Comparison of ENCODE assay signal across 8 cellular contexts in genomic region chr3:126212629-126213375, GRCh38. TPM values are rescaled to one million over a fixed set of nuclear protein-coding genes. Genes with fewer than 3 reads are reported as not detected.
DNase-seq lines count a peak whose midpoint lies in the region; ATAC-seq lines count a peak whose summit lies in the region.

No MANE protein-coding gene starts in this region.

- H3K4me1 ChIP-seq in mesodermal cell (ENCODE audit: control insufficient read depth, insufficient read depth, low read length, poor library complexity, severe bottlenecking) = peaks cover 17% of the 10 kb centered on the region
- no peaks in the 10 kb centered on the region for H3K4me1 ChIP-seq in effector memory CD4-positive, alpha-beta T cell (ENCODE audit: control insufficient read depth, insufficient read depth, low read length, poor library complexity, severe bottlenecking)

- H3K27ac ChIP-seq in epithelial cell of prostate = peak overlapping the region; percentile 29
- peak overlapping the region; percentile 41 for H3K27ac ChIP-seq in mesodermal cell (ENCODE audit: low read depth, low read length, severe bottlenecking)
- no peak overlapping the region for H3K27ac ChIP-seq in effector memory CD4-positive, alpha-beta T cell (ENCODE audit: insufficient read depth, low read length, poor library complexity, severe bottlenecking)

- H3K4me3 Mint-ChIP-seq in activated CD4-positive, alpha-beta T cell treated with anti-CD3 and anti-CD28 coated beads for 36 hours = peak overlapping the region; percentile 45
- H3K4me3 Mint-ChIP-seq in activated CD4-positive, alpha-beta T cell treated with anti-CD3 and anti-CD28 coated beads, Interleukin-2, amount 10 ng/mL, durations not matched to agents 24 days and 14 days = no peak overlapping the region

- H3K36me3 Mint-ChIP-seq in activated CD4-positive, alpha-beta T cell treated with anti-CD3 and anti-CD28 coated beads for 36 hours (ENCODE audit: low read depth) = no peaks in the 10 kb centered on the region
- H3K36me3 Mint-ChIP-seq in activated CD4-positive, alpha-beta T cell treated with anti-CD3 and anti-CD28 coated beads, Interleukin-2, amount 10 ng/mL, durations not matched to agents 24 days and 14 days (ENCODE audit: low read depth) = no peaks in the 10 kb centered on the region

- no peak overlapping the region for H3K27ac Mint-ChIP-seq in activated CD4-positive, alpha-beta T cell treated with anti-CD3 and anti-CD28 coated beads for 36 hours
- H3K27ac Mint-ChIP-seq in activated CD4-positive, alpha-beta T cell treated with anti-CD3 and anti-CD28 coated beads, Interleukin-2, amount 10 ng/mL, durations not matched to agents 24 days and 14 days = no peak overlapping the region

- H3K9me3 Mint-ChIP-seq in activated CD4-positive, alpha-beta T cell treated with anti-CD3 and anti-CD28 coated beads for 36 hours (ENCODE audit: low read depth) = no peaks in the 10 kb centered on the region
- no peaks in the 10 kb centered on the region for H3K9me3 Mint-ChIP-seq in activated CD4-positive, alpha-beta T cell treated with anti-CD3 and anti-CD28 coated beads, Interleukin-2, amount 10 ng/mL, durations not matched to agents 24 days and 14 days

- peak; percentile 20 for DNase-seq in activated CD4-positive, alpha-beta T cell treated with anti-CD3 and anti-CD28 coated beads for 36 hours
- no peak for DNase-seq in activated CD4-positive, alpha-beta T cell treated with anti-CD3 and anti-CD28 coated beads, Interleukin-2, amount 10 ng/mL, durations not matched to agents 24 days and 14 days
- peak; percentile 17 for DNase-seq in OCI-M1 (lab: John Stamatoyannopoulos, UW)
- no peak for DNase-seq in epithelial cell of prostate (ENCODE audit: low read depth, low spot score)
- DNase-seq in ureter (ENCODE audit: low spot score) = peak; percentile 74
- DNase-seq in NCI-H1436 treated with DMSO at 0.1 percent for 48 hours (lab: John Stamatoyannopoulos, UW) = no peak
- no peak for DNase-seq in effector memory CD4-positive, alpha-beta T cell

- no peaks in the 10 kb centered on the region for H3K36me3 ChIP-seq in mesodermal cell (ENCODE audit: control insufficient read depth, insufficient read depth, low read length)
- H3K36me3 ChIP-seq in effector memory CD4-positive, alpha-beta T cell (ENCODE audit: control insufficient read depth, insufficient read depth, low read length) = no peaks in the 10 kb centered on the region

- intact Hi-C loops in activated CD4-positive, alpha-beta T cell treated with anti-CD3 and anti-CD28 coated beads for 36 hours (cut with DNase I, micrococcal nuclease) = no loop called here
- intact Hi-C loops in activated CD4-positive, alpha-beta T cell treated with anti-CD3 and anti-CD28 coated beads, Interleukin-2, amount 10 ng/mL, durations not matched to agents 24 days and 14 days (cut with micrococcal nuclease) = no loop called here

- no peak for ATAC-seq in activated CD4-positive, alpha-beta T cell treated with anti-CD3 and anti-CD28 coated beads for 36 hours

- peaks cover 13% of the 10 kb centered on the region for H3K27me3 ChIP-seq in effector memory CD4-positive, alpha-beta T cell (replicated peaks; ENCODE audit: control insufficient read depth, insufficient read depth, low read length, poor library complexity, severe bottlenecking)

- peak overlapping the region; percentile 33 for H3K4me3 ChIP-seq in mesodermal cell (ENCODE audit: extremely low read depth, insufficient read depth, low read length, poor library complexity, severe bottlenecking)
- no peak overlapping the region for H3K4me3 ChIP-seq in effector memory CD4-positive, alpha-beta T cell (ENCODE audit: insufficient read depth, low read depth, low read length, poor library complexity, severe bottlenecking)

- POLR2A ChIA-PET in activated CD4-positive, alpha-beta T cell treated with anti-CD3 and anti-CD28 coated beads for 36 hours (lab: Charles Lee) = no interaction called here

- WGBS in mesodermal cell (ENCODE audit: insufficient coverage in 2 of 2), 2 experiments = 1 to 3% methylated on average over 24 to 30 of the region's 56 CpGs

- CTCF ChIA-PET in activated CD4-positive, alpha-beta T cell treated with anti-CD3 and anti-CD28 coated beads for 36 hours (lab: Charles Lee) = interaction anchor here (0.7 to 2.6 kb wide), 2 partner anchors 14 to 138 kb away, joined by 3 to 8 read pairs; no protein-coding TSS in a partner anchor

- peaks cover 51% of the 10 kb centered on the region for H3K27me3 Mint-ChIP-seq in activated CD4-positive, alpha-beta T cell treated with anti-CD3 and anti-CD28 coated beads for 36 hours
- H3K27me3 Mint-ChIP-seq in activated CD4-positive, alpha-beta T cell treated with anti-CD3 and anti-CD28 coated beads, Interleukin-2, amount 10 ng/mL, durations not matched to agents 24 days and 14 days = peaks cover 43% of the 10 kb centered on the region

- H3K4me1 Mint-ChIP-seq in activated CD4-positive, alpha-beta T cell treated with anti-CD3 and anti-CD28 coated beads for 36 hours = peaks cover 2% of the 10 kb centered on the region
- no peaks in the 10 kb centered on the region for H3K4me1 Mint-ChIP-seq in activated CD4-positive, alpha-beta T cell treated with anti-CD3 and anti-CD28 coated beads, Interleukin-2, amount 10 ng/mL, durations not matched to agents 24 days and 14 days

- peaks cover 6% of the 10 kb centered on the region for H3K9me3 ChIP-seq in mesodermal cell (ENCODE audit: control insufficient read depth, low read length)
- no peaks in the 10 kb centered on the region for H3K9me3 ChIP-seq in effector memory CD4-positive, alpha-beta T cell (ENCODE audit: control insufficient read depth, low read length)

RNA-seq across cellular contexts. Expression of gene ALDH1L1, which starts 32.4 kb away (rescaled TPM):
- total RNA-seq in activated CD4-positive, alpha-beta T cell treated with anti-CD3 and anti-CD28 coated beads for 36 hours = under 1 TPM; 0.05 to 0.18 TPM
- not detected in 2 replicates for total RNA-seq in activated CD4-positive, alpha-beta T cell treated with anti-CD3 and anti-CD28 coated beads, Interleukin-2, amount 10 ng/mL, durations not matched to agents 24 days and 14 days
- polyA plus RNA-seq in mesodermal cell (2013, experiment 1 of 2) = 0.18 TPM
- 0.40 TPM for polyA plus RNA-seq in mesodermal cell (2013, experiment 2 of 2)
- 129 TPM for total RNA-seq in ureter

Comparison
In these comparisons a context has a peak if more than half of its experiments do, and no peak if none do; other contexts are left out.
1. DNase-seq: peak in activated CD4-positive, alpha-beta T cell treated with anti-CD3 and anti-CD28 coated beads for 36 hours (single experiment), OCI-M1 (single experiment) and ureter (single experiment); none in activated CD4-positive, alpha-beta T cell treated with anti-CD3 and anti-CD28 coated beads, Interleukin-2, amount 10 ng/mL, durations not matched to agents 24 days and 14 days (single experiment), epithelial cell of prostate (single experiment), NCI-H1436 treated with DMSO at 0.1 percent for 48 hours (single experiment) and effector memory CD4-positive, alpha-beta T cell (0 of 3).
2. RNA of gene ALDH1L1, which starts 32.4 kb away (total RNA-seq): 129 TPM in ureter (single experiment); 0.05 to 0.18 TPM in activated CD4-positive, alpha-beta T cell treated with anti-CD3 and anti-CD28 coated beads for 36 hours and not detected in activated CD4-positive, alpha-beta T cell treated with anti-CD3 and anti-CD28 coated beads, Interleukin-2, amount 10 ng/mL, durations not matched to agents 24 days and 14 days; every median in the first group is over 100 times any median in the second.